In the genomic region with DNA sequence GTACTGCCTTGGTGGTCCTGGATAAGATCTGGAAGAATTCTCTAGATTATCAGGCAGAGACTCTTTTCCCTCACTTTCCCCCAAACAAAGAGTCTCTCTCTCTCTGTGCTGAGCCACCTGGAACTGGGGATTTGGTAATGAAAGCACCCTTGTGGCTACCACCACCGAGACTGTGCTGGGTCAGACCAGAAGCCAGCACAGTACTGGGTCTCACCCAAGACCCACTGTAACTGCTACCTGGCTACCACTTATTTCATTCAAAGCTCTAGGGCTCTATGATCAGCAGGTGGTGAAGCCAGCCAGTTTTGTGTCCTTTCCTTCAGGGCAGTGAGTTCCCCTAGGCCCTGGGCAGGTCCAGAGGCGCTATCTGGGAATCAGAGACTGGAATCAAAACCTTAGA, we compare ENCODE assay signal across 23 cellular contexts.
"Had no signal": no experiment of that assay in that cellular context is flagged by ENCODE, and none has a peak within 500 bp of the region (broad histone marks: within the 10 kb centered on the region; RNA-seq: fewer than 3 reads in every experiment).

No MANE protein-coding gene starts in this region.

- DNase-seq: colonic mucosa; cortex of kidney; dermis blood vessel endothelial cell; effector CD4-positive, alpha-beta T cell; effector CD8-positive, alpha-beta T cell; effector memory CD4-positive, alpha-beta T cell; effector memory CD8-positive, alpha-beta T cell; endodermal cell; erythroblast; esophagus squamous epithelium; foreskin fibroblast; foreskin keratinocyte; foreskin melanocyte; gastrocnemius medialis; glutamatergic neuron; head of caudate nucleus; heart left ventricle; heart right ventricle had no signal

- H3K27ac ChIP-seq: colonic mucosa, coronary artery, epithelial cell of prostate, esophagus muscularis mucosa, esophagus squamous epithelium, foreskin keratinocyte, gastrocnemius medialis, gastroesophageal sphincter, heart left ventricle, heart right ventricle had no signal

- H3K9me3 ChIP-seq: colonic mucosa, esophagus squamous epithelium, gastrocnemius medialis, gastroesophageal sphincter had no signal

- H3K4me1 ChIP-seq: colonic mucosa, esophagus muscularis mucosa, esophagus squamous epithelium, foreskin keratinocyte, gastrocnemius medialis, gastroesophageal sphincter, heart left ventricle, heart right ventricle had no signal

- H3K27me3 ChIP-seq: colonic mucosa, esophagus muscularis mucosa, esophagus squamous epithelium, foreskin keratinocyte, gastrocnemius medialis, gastroesophageal sphincter, heart left ventricle, heart right ventricle had no signal

- ATAC-seq: effector memory CD8-positive, alpha-beta T cell; esophagus mucosa; foreskin keratinocyte; gastrocnemius medialis; gastroesophageal sphincter; heart left ventricle; heart right ventricle had no signal

- H3K36me3 ChIP-seq: colonic mucosa, esophagus muscularis mucosa, esophagus squamous epithelium, gastrocnemius medialis, gastroesophageal sphincter, heart left ventricle, heart right ventricle had no signal

- H3K4me3 ChIP-seq: colonic mucosa, coronary artery, esophagus muscularis mucosa, esophagus squamous epithelium, gastrocnemius medialis, gastroesophageal sphincter, heart left ventricle, heart right ventricle had no signal
